Comparison of ENCODE assay signal across 10 cellular contexts in the genomic region with DNA sequence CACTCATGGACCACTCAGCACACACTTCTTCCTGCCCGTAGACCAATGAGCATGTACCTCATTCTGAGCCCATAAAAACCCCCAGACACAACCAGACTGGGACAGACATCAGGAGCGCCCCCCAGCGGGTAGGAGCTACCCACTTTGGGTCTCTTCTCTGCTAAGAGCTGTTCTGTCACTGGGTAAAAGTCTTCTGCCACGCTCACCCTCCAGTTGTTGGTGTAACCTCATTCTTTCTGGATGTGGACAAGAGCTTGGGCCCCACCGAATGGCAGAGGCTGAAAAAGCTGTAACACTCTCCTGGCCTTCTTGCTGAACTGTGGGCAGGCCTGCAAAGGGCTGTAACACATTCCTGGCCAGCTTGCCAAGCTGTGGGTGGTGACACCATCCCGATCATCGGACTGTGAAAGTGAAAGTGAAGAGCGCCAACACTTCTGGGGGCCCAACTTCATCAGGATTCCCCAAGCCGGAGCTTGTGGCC.
DNase-seq lines count a peak whose midpoint lies in the region; ATAC-seq and TF ChIP-seq lines count a peak whose summit lies in the region.
"Had no signal": no experiment of that assay in that cellular context is flagged by ENCODE, and none has a peak within 500 bp of the region (broad histone marks: within the 10 kb centered on the region; RNA-seq: fewer than 3 reads in every experiment).

No MANE protein-coding gene starts in this region.

- H3K9me3 ChIP-seq in H9 (ENCODE audit: control insufficient read depth, low read depth, low read length) (no peaks in the 10 kb centered on the region), Panc1 (ENCODE audit: control insufficient read depth, insufficient read depth, low read depth, low read length) (no peaks in the 10 kb centered on the region), suprapubic skin (no peaks in the 10 kb centered on the region)

- peak; percentile 83 for ATAC-seq in Panc1

- H4K20me1 ChIP-seq in H9 (ENCODE audit: control insufficient read depth, insufficient read depth, insufficient read length), result no peaks in the 10 kb centered on the region

- no peaks in the 10 kb centered on the region for H3K36me3 ChIP-seq in Panc1 (ENCODE audit: control insufficient read depth, insufficient read depth, low read length)
- H3K36me3 ChIP-seq in suprapubic skin, result no peaks in the 10 kb centered on the region

- H3K79me2 ChIP-seq in H9 (ENCODE audit: insufficient read depth, low read length), result no peaks in the 10 kb centered on the region

- H2AFZ ChIP-seq in H9 (ENCODE audit: low read length), result no peak overlapping the region

- H2BK5ac ChIP-seq in H9 (ENCODE audit: insufficient read length, low read length), result no peak overlapping the region

- H3K27me3 Mint-ChIP-seq in H9 (ENCODE audit: low read depth), result no peaks in the 10 kb centered on the region

- H2BK20ac ChIP-seq in H9 (ENCODE audit: low read depth, low read length, poor library complexity, severe bottlenecking), result no peak overlapping the region

- H3K4me1 Mint-ChIP-seq in H9, result peaks cover 6 to 10% of the 10 kb centered on the region in 2 experiments

- TF ChIP-seq CTCF in H9 (conservative IDR thresholded peaks at IDR 0.05) (peak; percentile 33; the same call in 2 of the 3 replicates), Panc1 (IDR thresholded peaks at IDR 0.05) (peak; percentile 48), suprapubic skin (IDR thresholded peaks at IDR 0.05) (no peak), foreskin fibroblast (IDR thresholded peaks at IDR 0.05; ENCODE audit: low read depth, low read length) (no peak)

- peaks cover 7 to 20% of the 10 kb centered on the region in 2 experiments for H3K9me3 Mint-ChIP-seq in H9

- peak; percentile 27 for DNase-seq in H9
- no peak for DNase-seq in Panc1 (ENCODE audit: low read depth, low spot score)
- DNase-seq in glomerular visceral epithelial cell (ENCODE audit: extremely low spot score), result peak; percentile 91
- DNase-seq in suprapubic skin (ENCODE audit: low spot score in 2 of 2), result no peak
- no peak for DNase-seq in foreskin fibroblast
- DNase-seq in NCI-H82 treated with DMSO at 0.1 percent for 48 hours (lab: John Stamatoyannopoulos, UW; ENCODE audit: unreplicated experiment), result no peak
- DNase-seq in activated T-cell treated with anti-CD3 and anti-CD28 coated beads, Interleukin-2, amount 50 U/mL, for 48 hours, result no peak
- DNase-seq: activated CD4-positive, alpha-beta T cell treated with anti-CD3 and anti-CD28 coated beads, Interleukin-2, amount 50 U/mL, for 48 hours; activated naive CD4-positive, alpha-beta T cell treated with Interleukin-2 at 50 U/mL for 16 hours; DND-41 had no signal

- H3K4me3 Mint-ChIP-seq in H9, result no peak overlapping the region

- WGBS in H9 (ENCODE audit: extremely low coverage, insufficient read length, low lambda C conversion rate), result no CpG with 5 or more reads among the region's 9 CpGs
- 82% methylated on average over 8 of the region's 9 CpGs for WGBS in suprapubic skin

- H3K27me3 ChIP-seq in H9 (ENCODE audit: insufficient read depth, low read length) (no peaks in the 10 kb centered on the region), Panc1 (ENCODE audit: control insufficient read depth, insufficient read depth, low read length) (no peaks in the 10 kb centered on the region), suprapubic skin (no peaks in the 10 kb centered on the region)

- CTCF ChIA-PET in Panc1 (lab: Charles Lee), result no interaction called here

- no peak overlapping the region for H3K4ac ChIP-seq in H9 (ENCODE audit: low read depth, low read length)

- H4K8ac ChIP-seq in H9 (replicated peaks; ENCODE audit: insufficient read length, low read depth, low read length), result no peak overlapping the region

- no peak overlapping the region for H3K4me2 ChIP-seq in H9 (ENCODE audit: insufficient read depth, insufficient read length, low read length)

- intact Hi-C loops in Panc1 (cut with micrococcal nuclease; ENCODE audit: unreplicated experiment), result no loop called here

- H3K4me1 ChIP-seq in H9 (ENCODE audit: insufficient read depth, low read length) (no peaks in the 10 kb centered on the region), Panc1 (ENCODE audit: control insufficient read depth, insufficient read depth, low read length) (peaks cover 4% of the 10 kb centered on the region; the same call in 1 of the 2 replicates), suprapubic skin (no peaks in the 10 kb centered on the region)

- H3K9ac ChIP-seq in H9 (ENCODE audit: extremely low read depth, insufficient read length, low read length), result no peak overlapping the region

- no peaks in the 10 kb centered on the region for H3K79me1 ChIP-seq in H9 (ENCODE audit: insufficient read depth, low read depth, low read length, poor library complexity, severe bottlenecking)

- no peak overlapping the region for H3K23ac ChIP-seq in H9 (ENCODE audit: insufficient read length, low read depth, low read length)

- no peak overlapping the region for H3K56ac ChIP-seq in H9 (ENCODE audit: insufficient read length, low read depth, low read length)

- H2BK15ac ChIP-seq in H9 (ENCODE audit: low read depth, low read length), result no peak overlapping the region

- no peak overlapping the region for H3K27ac Mint-ChIP-seq in H9

- H3K27ac ChIP-seq in H9 (ENCODE audit: insufficient read length, low read depth, low read length) (no peak overlapping the region), Panc1 (ENCODE audit: low read length) (peak overlapping the region; percentile 8; the same call in 1 of the 2 replicates), suprapubic skin (no peak overlapping the region)

- H3K4me3 ChIP-seq in Panc1 (ENCODE audit: low read depth in 2 of 2, low read length in 2 of 2) (peak overlapping the region; percentile 33 to 64), suprapubic skin (peak overlapping the region; percentile 12), foreskin fibroblast (ENCODE audit: low read depth in 1 of 2, low read length in 2 of 2) (no peak overlapping the region)

- H3K18ac ChIP-seq in H9 (ENCODE audit: insufficient read length, low read depth, low read length), result no peak overlapping the region

- H2AK5ac ChIP-seq in H9 (ENCODE audit: insufficient read length, low read length), result no peak overlapping the region

- no peaks in the 10 kb centered on the region for H3K23me2 ChIP-seq in H9 (ENCODE audit: insufficient read length, low read depth, low read length, poor library complexity, severe bottlenecking)

- no peak overlapping the region for H3K14ac ChIP-seq in H9 (ENCODE audit: insufficient read depth, low read length)

- no TSS peak for BruUV-seq in Panc1 (replicated peaks; lab: Mats Ljungman, UMichigan)

- no peak overlapping the region for H2BK120ac ChIP-seq in H9 (ENCODE audit: low read depth, low read length, poor library complexity, severe bottlenecking)

- TF ChIP-seq POLR2A in suprapubic skin (IDR thresholded peaks at IDR 0.05), result no peak

- POLR2A ChIA-PET in Panc1 (lab: Charles Lee), result no interaction called here

- H4K5ac ChIP-seq in H9 (ENCODE audit: insufficient read length, low read depth, low read length), result no peak overlapping the region

- H4K91ac ChIP-seq in H9 (ENCODE audit: insufficient read length, low read depth, low read length), result no peak overlapping the region

- TF ChIP-seq EP300 in suprapubic skin (IDR thresholded peaks at IDR 0.05), result no peak

- H2BK12ac ChIP-seq in H9 (ENCODE audit: insufficient read length, low read depth, low read length), result no peak overlapping the region

- no peak overlapping the region for H3T11ph ChIP-seq in H9 (ENCODE audit: low read length)

- peaks cover 10 to 16% (median 11%) of the 10 kb centered on the region in 3 experiments; a peak in 6 of 7 replicates for H3K36me3 Mint-ChIP-seq in H9 (ENCODE audit: insufficient read depth in 1 of 3, low read depth in 3 of 3)

- in situ Hi-C loops in Panc1 (cut with HindIII; ENCODE audit: low pct_unique_long_range_greater_than_20kb, low sequenced_read_pairs), result no loop called here

Comparison
In these comparisons a context has a peak if more than half of its experiments do, and no peak if none do; other contexts are left out.
1. DNase-seq: peak in H9 (single experiment) and glomerular visceral epithelial cell (single experiment); none in Panc1 (single experiment), suprapubic skin (0 of 2), foreskin fibroblast (0 of 2), NCI-H82 treated with DMSO at 0.1 percent for 48 hours (single experiment) and activated T-cell treated with anti-CD3 and anti-CD28 coated beads, Interleukin-2, amount 50 U/mL, for 48 hours (0 of 2).
2. CTCF ChIP-seq: peak in H9 (single experiment) and Panc1 (single experiment); none in suprapubic skin (0 of 2) and foreskin fibroblast (single experiment).
3. H3K4me3 ChIP-seq: peak in Panc1 (2 of 2) and suprapubic skin (single experiment); none in foreskin fibroblast (0 of 2).